1 cellular context compared by ENCODE assay signal in the genomic region with DNA sequence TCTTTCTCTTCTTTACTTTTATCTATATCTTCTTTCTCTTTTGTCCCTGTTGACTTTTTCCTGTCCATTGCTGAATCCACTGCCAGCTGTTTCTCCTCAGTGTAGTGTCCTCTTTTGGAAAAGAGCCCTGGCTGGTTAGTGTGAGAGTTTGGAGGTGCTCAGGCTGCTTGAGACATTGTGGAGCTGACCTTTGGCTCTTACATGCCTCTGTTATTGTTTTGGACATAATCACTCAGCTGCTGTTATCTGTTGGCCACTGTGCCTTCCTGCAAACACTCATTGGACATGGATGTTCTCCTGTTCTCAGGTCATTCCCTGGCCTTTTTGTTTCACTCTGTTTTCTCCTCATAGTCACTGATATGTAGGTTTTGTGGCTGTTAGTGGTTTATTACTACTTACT.
TF ChIP-seq lines count a peak whose summit lies in the region.

No MANE protein-coding gene starts in this region.

TF ChIP-seq in IMR-90, 13 proteins besides CTCF, POLR2A, EP300 and RAD21 (continued from another document):
- TF ChIP-seq, protein P1, sequence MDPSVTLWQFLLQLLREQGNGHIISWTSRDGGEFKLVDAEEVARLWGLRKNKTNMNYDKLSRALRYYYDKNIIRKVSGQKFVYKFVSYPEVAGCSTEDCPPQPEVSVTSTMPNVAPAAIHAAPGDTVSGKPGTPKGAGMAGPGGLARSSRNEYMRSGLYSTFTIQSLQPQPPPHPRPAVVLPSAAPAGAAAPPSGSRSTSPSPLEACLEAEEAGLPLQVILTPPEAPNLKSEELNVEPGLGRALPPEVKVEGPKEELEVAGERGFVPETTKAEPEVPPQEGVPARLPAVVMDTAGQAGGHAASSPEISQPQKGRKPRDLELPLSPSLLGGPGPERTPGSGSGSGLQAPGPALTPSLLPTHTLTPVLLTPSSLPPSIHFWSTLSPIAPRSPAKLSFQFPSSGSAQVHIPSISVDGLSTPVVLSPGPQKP (IDR thresholded peaks at IDR 0.05; ENCODE audit: borderline replicate concordance, low read depth, low read length) = no peak
- TF ChIP-seq RCOR1 (IDR thresholded peaks at IDR 0.05; ENCODE audit: insufficient replicate concordance, low read length) (no peak), CEBPB (IDR thresholded peaks at IDR 0.05; ENCODE audit: low read depth, low read length) (no peak), CHD1 (IDR thresholded peaks at IDR 0.05; ENCODE audit: low read depth, low read length) (no peak), MAFK (IDR thresholded peaks at IDR 0.05; ENCODE audit: low read depth, low read length) (no peak), SMC3 (IDR thresholded peaks at IDR 0.05; ENCODE audit: low read depth, low read length) (no peak), NFE2L2 (IDR thresholded peaks at IDR 0.05; ENCODE audit: low read depth, low read length) (no peak), FOS (IDR thresholded peaks at IDR 0.05; ENCODE audit: low read depth, low read length) (no peak)
